ENCODE assay signal across 21 cellular contexts in the genomic region with DNA sequence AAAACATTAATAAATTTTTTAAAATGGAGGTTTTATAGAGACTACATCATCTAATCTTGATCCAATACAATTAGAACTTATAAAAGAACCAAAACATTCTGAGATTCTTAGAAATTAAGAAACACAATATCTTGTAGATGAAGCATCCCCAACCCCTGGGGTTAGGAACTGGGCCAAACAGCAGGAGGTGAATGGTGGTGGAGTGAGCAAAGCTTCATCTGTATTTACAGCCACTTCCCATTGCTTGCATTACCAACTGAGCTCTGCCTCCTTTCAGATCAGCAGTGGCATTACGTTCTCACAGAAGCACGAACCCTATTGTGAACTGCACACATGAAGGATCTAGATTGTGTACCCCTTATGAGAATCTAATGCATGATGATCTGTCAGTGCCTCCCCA. TPM values are rescaled to one million over a fixed set of nuclear protein-coding genes. Genes with fewer than 3 reads are reported as not detected.
DNase-seq lines count a peak whose midpoint lies in the region; ATAC-seq and TF ChIP-seq lines count a peak whose summit lies in the region.
"Had no signal": no experiment of that assay in that cellular context is flagged by ENCODE, and none has a peak within 500 bp of the region (broad histone marks: within the 10 kb centered on the region; RNA-seq: fewer than 3 reads in every experiment).

No MANE protein-coding gene starts in this region.

- no peak for ATAC-seq in effector memory CD8-positive, alpha-beta T cell (replicated peaks)
- ATAC-seq: CD8-positive, alpha-beta T cell; GM12878 had no signal

- no peak overlapping the region for H3K9ac ChIP-seq in Karpas-422 (ENCODE audit: low read length)
- H3K9ac ChIP-seq: BLaER1 had no signal

- no peaks in the 10 kb centered on the region for H3K9me3 ChIP-seq in Karpas-422 (ENCODE audit: low read length)
- H3K9me3 ChIP-seq: BLaER1, Caco-2, HAP-1 had no signal

- no peak overlapping the region for H3K4me3 Mint-ChIP-seq in effector memory CD8-positive, alpha-beta T cell
- H3K4me3 Mint-ChIP-seq: B cell; CD4-positive, CD25-positive, alpha-beta regulatory T cell; CD8-positive, alpha-beta T cell had no signal

- no peak overlapping the region for H3K4me2 ChIP-seq in Karpas-422 (ENCODE audit: low read depth, low read length, poor library complexity, severe bottlenecking)
- H3K4me2 ChIP-seq: BLaER1 had no signal

- no peaks in the 10 kb centered on the region for H3K4me1 Mint-ChIP-seq in effector memory CD8-positive, alpha-beta T cell (ENCODE audit: low read depth in 2 of 2)
- H3K4me1 Mint-ChIP-seq: B cell had no signal

- H4K20me1 ChIP-seq in Karpas-422 (ENCODE audit: insufficient read depth, low read depth, low read length), result no peaks in the 10 kb centered on the region
- H4K20me1 ChIP-seq: BLaER1 had no signal

- no peaks in the 10 kb centered on the region for H3K27me3 ChIP-seq in Karpas-422 (ENCODE audit: low read length)
- H3K27me3 ChIP-seq: BLaER1 had no signal

- H3K9me3 Mint-ChIP-seq in effector memory CD8-positive, alpha-beta T cell, result no peaks in the 10 kb centered on the region
- H3K9me3 Mint-ChIP-seq: CD4-positive, CD25-positive, alpha-beta regulatory T cell; CD8-positive, alpha-beta T cell had no signal

- no peak overlapping the region for H2AFZ ChIP-seq in Karpas-422 (ENCODE audit: low read length)

- H3K36me3 ChIP-seq in Karpas-422 (ENCODE audit: insufficient read depth, low read length), result peaks cover 18% of the 10 kb centered on the region; the same call in 1 of the 2 replicates

- H3K27ac ChIP-seq in Karpas-422 (ENCODE audit: low read length), result no peak overlapping the region
- H3K27ac ChIP-seq: BLaER1, C4-2B had no signal

- no peaks in the 10 kb centered on the region for H3K9me2 ChIP-seq in Karpas-422 (replicated peaks; ENCODE audit: insufficient read depth, low read length)

- H3K4me1 ChIP-seq in Karpas-422 (ENCODE audit: low read length), result no peaks in the 10 kb centered on the region; the same call in 1 of the 2 replicates
- H3K4me1 ChIP-seq: BLaER1, Caco-2, HAP-1 had no signal

- DNase-seq in Karpas-422 (peak; percentile 34), astrocyte of the spinal cord (ENCODE audit: low read depth, low spot score) (peak; percentile 36), iris pigment epithelial cell (ENCODE audit: low read depth) (peak; percentile 12), smooth muscle cell of the brain vasculature (ENCODE audit: low read depth, low spot score) (peak; percentile 18), SKM-1 (lab: John Stamatoyannopoulos, UW; ENCODE audit: unreplicated experiment) (no peak), NCI-H748 (lab: John Stamatoyannopoulos, UW; ENCODE audit: unreplicated experiment) (no peak), RKO (ENCODE audit: low spot score) (no peak)
- no peak for DNase-seq in effector memory CD8-positive, alpha-beta T cell
- DNase-seq: Caco-2; CD4-positive, CD25-positive, alpha-beta regulatory T cell; CD8-positive, alpha-beta T cell; DMS 273 treated with DMSO at 0.1 percent for 48 hours; DMS79; EL; GDM1; GOT3 had no signal

- H3K4me3 ChIP-seq in Karpas-422 (ENCODE audit: low read length) (no peak overlapping the region), astrocyte of the spinal cord (ENCODE audit: low read depth, low read length) (no peak overlapping the region)
- H3K4me3 ChIP-seq: BLaER1, GM12878, HAP-1 had no signal

- H3K27ac Mint-ChIP-seq in effector memory CD8-positive, alpha-beta T cell, result no peak overlapping the region
- H3K27ac Mint-ChIP-seq: B cell; CD4-positive, CD25-positive, alpha-beta regulatory T cell; CD8-positive, alpha-beta T cell had no signal

- no peak for TF ChIP-seq CTCF in astrocyte of the spinal cord (IDR thresholded peaks at IDR 0.05; ENCODE audit: low read depth, low read length)

- no peaks in the 10 kb centered on the region for H3K36me3 Mint-ChIP-seq in effector memory CD8-positive, alpha-beta T cell (ENCODE audit: insufficient read depth)
- H3K36me3 Mint-ChIP-seq: CD4-positive, CD25-positive, alpha-beta regulatory T cell; CD8-positive, alpha-beta T cell had no signal

- no peaks in the 10 kb centered on the region for H3K27me3 Mint-ChIP-seq in effector memory CD8-positive, alpha-beta T cell
- H3K27me3 Mint-ChIP-seq: B cell; CD4-positive, CD25-positive, alpha-beta regulatory T cell had no signal

- no peaks in the 10 kb centered on the region for H3K79me2 ChIP-seq in Karpas-422 (ENCODE audit: low read length)

- in situ Hi-C loops in astrocyte of the spinal cord (cut with HindIII; ENCODE audit: low sequenced_read_pairs), result no loop called here

RNA-seq across cellular contexts. Expression of a gene that starts 36.3 kb away (rescaled TPM):
- total RNA-seq in Karpas-422 (2014; rRNA removed; shearing (Covaris generic); ENCODE audit: low replicate concordance), result 17.4 and 25.8 TPM in 2 replicates

Comparison
In these comparisons a context has a peak if more than half of its experiments do, and no peak if none do; other contexts are left out.
1. DNase-seq: peak in Karpas-422 (single experiment), astrocyte of the spinal cord (single experiment), iris pigment epithelial cell (single experiment) and smooth muscle cell of the brain vasculature (single experiment); none in effector memory CD8-positive, alpha-beta T cell (0 of 3), SKM-1 (single experiment), NCI-H748 (single experiment) and RKO (single experiment).